8 cellular contexts compared by ENCODE assay signal in the genomic region with DNA sequence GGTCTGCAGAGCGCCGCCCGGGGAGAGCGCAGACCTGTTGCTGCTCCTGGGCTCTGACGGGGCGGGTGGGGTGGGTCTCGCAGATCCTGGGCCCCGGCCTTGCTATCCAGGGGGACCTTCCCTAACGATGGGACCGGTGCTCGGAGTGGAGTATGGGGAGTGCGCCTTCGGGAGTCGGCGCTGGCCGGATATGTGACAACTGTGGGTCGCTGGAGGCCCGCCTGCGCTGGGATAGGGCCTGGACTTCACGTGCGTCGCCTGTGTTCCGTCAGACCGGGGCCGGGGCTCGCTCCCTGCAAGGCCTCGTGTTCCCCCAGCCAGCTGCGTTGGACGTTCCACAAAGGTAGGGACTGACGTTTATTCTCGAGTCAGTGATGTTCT. TPM values are rescaled to one million over a fixed set of nuclear protein-coding genes. Genes with fewer than 3 reads are reported as not detected.
A peak's percentile ranks its signal among the peaks of the same experiment; 100 is the strongest.
DNase-seq lines count a peak whose midpoint lies in the region; ATAC-seq and TF ChIP-seq lines count a peak whose summit lies in the region.

No MANE protein-coding gene starts in this region.

- H3K9ac ChIP-seq in HUES48 (ENCODE audit: low read depth, low read length): peak overlapping the region; percentile 58; the same call in 1 of the 2 replicates

- peaks cover 59% of the 10 kb centered on the region for H3K4me1 Mint-ChIP-seq in activated T-cell treated with anti-CD3 and anti-CD28 coated beads, Interleukin-2, amount 50 U/mL, for 24 hours (ENCODE audit: low read depth)

- peak; percentile 70 for DNase-seq in ELF-1 (ENCODE audit: low read depth, low spot score)
- no peak for DNase-seq in activated T-cell treated with anti-CD3 and anti-CD28 coated beads, Interleukin-2, amount 50 U/mL, for 24 hours
- DNase-seq in head of caudate nucleus: peak in 38 of 42 donors; percentile 8 to 65 (median 34)
- DNase-seq in ovary: peak; percentile 35 to 59 (median 51)
- no peak for DNase-seq in kidney glomerular epithelial cell (lab: John Stamatoyannopoulos, UW)
- DNase-seq in NK-92 treated with Interleukin-12 subunit alpha and Interleukin-12 subunit beta, amount 100 ng/mL, for 24 hours (lab: John Stamatoyannopoulos, UW): no peak

- H3K27ac Mint-ChIP-seq in activated T-cell treated with anti-CD3 and anti-CD28 coated beads, Interleukin-2, amount 50 U/mL, for 24 hours: peak overlapping the region; percentile 66

- H3K9me3 Mint-ChIP-seq in activated T-cell treated with anti-CD3 and anti-CD28 coated beads, Interleukin-2, amount 50 U/mL, for 24 hours: no peaks in the 10 kb centered on the region

- peaks cover 41% of the 10 kb centered on the region for H3K4me1 ChIP-seq in HUES48 (ENCODE audit: control insufficient read depth, insufficient read depth, low read length)
- peaks cover 4% of the 10 kb centered on the region for H3K4me1 ChIP-seq in ovary (ENCODE audit: insufficient read depth)

- no peaks in the 10 kb centered on the region for H3K9me3 ChIP-seq in HUES48 (ENCODE audit: control insufficient read depth, insufficient read depth, low read length)
- H3K9me3 ChIP-seq in ovary: no peaks in the 10 kb centered on the region

- intact Hi-C loops in head of caudate nucleus (cut with DNase I) (loop anchor here (5.0 kb wide), 1 partner anchor 61 kb away; no protein-coding TSS in a partner anchor), ovary (cut with DNase I) (no loop called here)

- no peak for ATAC-seq in GM18873 (IDR thresholded peaks at IDR 0.05; ENCODE audit: low FRiP score, unreplicated experiment)

- H3K36me3 ChIP-seq in HUES48 (ENCODE audit: control insufficient read depth, insufficient read depth, low read length) (peaks cover 8% of the 10 kb centered on the region; the same call in 1 of the 2 replicates), ovary (no peaks in the 10 kb centered on the region)

- H3K36me3 Mint-ChIP-seq in activated T-cell treated with anti-CD3 and anti-CD28 coated beads, Interleukin-2, amount 50 U/mL, for 24 hours (ENCODE audit: low read depth): peaks cover 25% of the 10 kb centered on the region

- H3K27me3 Mint-ChIP-seq in activated T-cell treated with anti-CD3 and anti-CD28 coated beads, Interleukin-2, amount 50 U/mL, for 24 hours: peaks cover 50% of the 10 kb centered on the region

- WGBS in ovary, 3 donors: 3 to 6% (median 5%) methylated on average over 29 to 31 of the region's 31 CpGs

- no peak for TF ChIP-seq POLR2A in ovary (IDR thresholded peaks at IDR 0.05)

- peak overlapping the region; percentile 79 for H3K4me3 Mint-ChIP-seq in activated T-cell treated with anti-CD3 and anti-CD28 coated beads, Interleukin-2, amount 50 U/mL, for 24 hours

- no peak for TF ChIP-seq EP300 in ovary (IDR thresholded peaks at IDR 0.05)

- H3K4me3 ChIP-seq in HUES48 (ENCODE audit: low read depth, low read length) (peak overlapping the region; percentile 74), ovary (peak overlapping the region; percentile 64)

- H3K27me3 ChIP-seq in HUES48 (ENCODE audit: control insufficient read depth, insufficient read depth, low read length): peaks cover 15% of the 10 kb centered on the region
- no peaks in the 10 kb centered on the region for H3K27me3 ChIP-seq in ovary

- no peak for TF ChIP-seq CTCF in ovary (IDR thresholded peaks at IDR 0.05)

- H3K27ac ChIP-seq in HUES48 (ENCODE audit: low read depth, low read length): no peak overlapping the region
- peak overlapping the region in 1 of 2 donors; percentile 67 for H3K27ac ChIP-seq in ovary

RNA-seq across cellular contexts. Expression of a gene that starts 1.2 kb away (rescaled TPM):
- total RNA-seq in ovary: 10 to 100 TPM; 15.1 to 46.5 (median 32.0) TPM
- 10 to 100 TPM; 11.3 to 50.5 TPM for polyA plus RNA-seq in ovary

Comparison
In these comparisons a context has a peak if more than half of its experiments do, and no peak if none do; other contexts are left out.
1. DNase-seq: peak in ELF-1 (single experiment), head of caudate nucleus (38 of 42) and ovary (5 of 5); none in activated T-cell treated with anti-CD3 and anti-CD28 coated beads, Interleukin-2, amount 50 U/mL, for 24 hours (single experiment), kidney glomerular epithelial cell (single experiment) and NK-92 treated with Interleukin-12 subunit alpha and Interleukin-12 subunit beta, amount 100 ng/mL, for 24 hours (single experiment).